In genomic region chr6:29941916-29942274, GRCh38 we compare ENCODE assay signal across 8 cellular contexts. TPM values are rescaled to one million over a fixed set of nuclear protein-coding genes. Genes with fewer than 3 reads are reported as not detected.
DNase-seq lines count a peak whose midpoint lies in the region; ATAC-seq and TF ChIP-seq lines count a peak whose summit lies in the region.

No MANE protein-coding gene starts in this region.

- no peak for TF ChIP-seq POLR2A in body of pancreas (IDR thresholded peaks at IDR 0.05)

- peaks cover 49% of the 10 kb centered on the region for H3K36me3 Mint-ChIP-seq in activated CD4-positive, alpha-beta T cell treated with anti-CD3 and anti-CD28 coated beads, Interleukin-2, amount 10 ng/mL, durations not matched to agents 7 days and 5 days (ENCODE audit: low read depth)
- peaks cover 17% of the 10 kb centered on the region for H3K36me3 Mint-ChIP-seq in type B pancreatic cell

- peaks cover 14% of the 10 kb centered on the region for H3K4me1 ChIP-seq in body of pancreas
- H3K4me1 ChIP-seq in lower lobe of right lung = no peaks in the 10 kb centered on the region

- H3K9me3 Mint-ChIP-seq in activated CD4-positive, alpha-beta T cell treated with anti-CD3 and anti-CD28 coated beads, Interleukin-2, amount 10 ng/mL, durations not matched to agents 7 days and 5 days = no peaks in the 10 kb centered on the region
- H3K9me3 Mint-ChIP-seq in type B pancreatic cell = no peaks in the 10 kb centered on the region

- CTCF ChIA-PET in activated CD4-positive, alpha-beta T cell treated with anti-CD3 and anti-CD28 coated beads, Interleukin-2, amount 10 ng/mL, durations not matched to agents 7 days and 5 days (lab: Charles Lee) = no interaction called here

- peaks cover 47% of the 10 kb centered on the region for H3K4me1 Mint-ChIP-seq in activated CD4-positive, alpha-beta T cell treated with anti-CD3 and anti-CD28 coated beads, Interleukin-2, amount 10 ng/mL, durations not matched to agents 7 days and 5 days
- peaks cover 12% of the 10 kb centered on the region for H3K4me1 Mint-ChIP-seq in type B pancreatic cell (ENCODE audit: unreplicated experiment)

- POLR2A ChIA-PET in activated CD4-positive, alpha-beta T cell treated with anti-CD3 and anti-CD28 coated beads, Interleukin-2, amount 10 ng/mL, durations not matched to agents 7 days and 5 days (lab: Charles Lee) = interaction anchor here (0.6 kb wide), 2 partner anchors 16 to 55 kb away, joined by 3 read pairs; no protein-coding TSS in a partner anchor

- H3K4me3 ChIP-seq in body of pancreas (peak overlapping the region; percentile 25 to 63), lower lobe of right lung (peak overlapping the region; percentile 57)

- WGBS in body of pancreas, 2 donors = 1 to 3% methylated on average over 4 to 5 of the region's 5 CpGs

- ATAC-seq in body of pancreas = peak; percentile 43
- ATAC-seq in lower lobe of right lung = peak in 1 of 2 donors; percentile 39
- ATAC-seq in GM21723 (IDR thresholded peaks at IDR 0.05; ENCODE audit: unreplicated experiment) = no peak

- H3K27me3 Mint-ChIP-seq in activated CD4-positive, alpha-beta T cell treated with anti-CD3 and anti-CD28 coated beads, Interleukin-2, amount 10 ng/mL, durations not matched to agents 7 days and 5 days = peaks cover 11% of the 10 kb centered on the region
- peaks cover 8% of the 10 kb centered on the region for H3K27me3 Mint-ChIP-seq in type B pancreatic cell

- peak overlapping the region; percentile 93 for H3K4me3 Mint-ChIP-seq in activated CD4-positive, alpha-beta T cell treated with anti-CD3 and anti-CD28 coated beads, Interleukin-2, amount 10 ng/mL, durations not matched to agents 7 days and 5 days
- peak overlapping the region; percentile 89 for H3K4me3 Mint-ChIP-seq in type B pancreatic cell

- no peak for DNase-seq in activated CD4-positive, alpha-beta T cell treated with anti-CD3 and anti-CD28 coated beads, Interleukin-2, amount 10 ng/mL, durations not matched to agents 7 days and 5 days
- no peak for DNase-seq in activated CD4-positive, alpha-beta T cell treated with anti-CD3 and anti-CD28 coated beads for 1 hour
- DNase-seq in body of pancreas (no peak), lower lobe of right lung (no peak), type B pancreatic cell (ENCODE audit: extremely low spot score, unreplicated experiment) (no peak), iPS-NIHi11 (ENCODE audit: low spot score) (no peak), islet precursor cell (no peak)

- H3K27ac Mint-ChIP-seq in activated CD4-positive, alpha-beta T cell treated with anti-CD3 and anti-CD28 coated beads, Interleukin-2, amount 10 ng/mL, durations not matched to agents 7 days and 5 days = peak overlapping the region; percentile 99
- H3K27ac Mint-ChIP-seq in type B pancreatic cell = peak overlapping the region; percentile 76

- H3K27me3 ChIP-seq in body of pancreas (no peaks in the 10 kb centered on the region), lower lobe of right lung (ENCODE audit: low read depth) (no peaks in the 10 kb centered on the region)

- TF ChIP-seq CTCF in body of pancreas (IDR thresholded peaks at IDR 0.05) = no peak
- TF ChIP-seq CTCF in lower lobe of right lung (IDR thresholded peaks at IDR 0.05) = no peak
- TF ChIP-seq CTCF in type B pancreatic cell (conservative IDR thresholded peaks at IDR 0.05) = no peak

- H3K27ac ChIP-seq in body of pancreas (peak overlapping the region; percentile 75 to 81 (median 78)), lower lobe of right lung (peak overlapping the region; percentile 85)

- H3K9me3 ChIP-seq in body of pancreas = no peaks in the 10 kb centered on the region
- no peaks in the 10 kb centered on the region for H3K9me3 ChIP-seq in lower lobe of right lung

- intact Hi-C loops in body of pancreas (cut with DNase I) (no loop called here), lower lobe of right lung (cut with DNase I) (no loop called here)

- H3K36me3 ChIP-seq in body of pancreas (replicated peaks in 1 of 2; ENCODE audit: insufficient read depth in 1 of 2, low read depth in 2 of 2) (no peaks in the 10 kb centered on the region), lower lobe of right lung (peaks cover 4% of the 10 kb centered on the region)

RNA-seq across cellular contexts. Expression of gene HLA-A, which starts 0.4 kb away (rescaled TPM):
- total RNA-seq in activated CD4-positive, alpha-beta T cell treated with anti-CD3 and anti-CD28 coated beads, Interleukin-2, amount 10 ng/mL, durations not matched to agents 7 days and 5 days = 1,000 to 10,000 TPM; 1,667 to 1,766 TPM
- total RNA-seq in body of pancreas (100 to 1,000 TPM; 104 to 281 TPM), lower lobe of right lung (1,064 TPM), type B pancreatic cell (ENCODE audit: low replicate concordance) (183 and 209 TPM in 2 replicates)
